Comparison of ENCODE assay signal across 1 cellular context in genomic region chr12:49899286-49899843, GRCh38.
TF ChIP-seq lines count a peak whose summit lies in the region.

No MANE protein-coding gene starts in this region.

TF ChIP-seq in WTC11, 78 proteins besides CTCF, POLR2A, EP300 and RAD21 (continued from another document):
- no peak for TF ChIP-seq IRF2 (CRISPR knock-in tag; IDR thresholded peaks at IDR 0.05; ENCODE audit: borderline replicate concordance, low read depth)
- TF ChIP-seq ZNF121 (CRISPR knock-in tag; IDR thresholded peaks at IDR 0.05): no peak
